30 cellular contexts compared by ENCODE assay signal in the genomic region with DNA sequence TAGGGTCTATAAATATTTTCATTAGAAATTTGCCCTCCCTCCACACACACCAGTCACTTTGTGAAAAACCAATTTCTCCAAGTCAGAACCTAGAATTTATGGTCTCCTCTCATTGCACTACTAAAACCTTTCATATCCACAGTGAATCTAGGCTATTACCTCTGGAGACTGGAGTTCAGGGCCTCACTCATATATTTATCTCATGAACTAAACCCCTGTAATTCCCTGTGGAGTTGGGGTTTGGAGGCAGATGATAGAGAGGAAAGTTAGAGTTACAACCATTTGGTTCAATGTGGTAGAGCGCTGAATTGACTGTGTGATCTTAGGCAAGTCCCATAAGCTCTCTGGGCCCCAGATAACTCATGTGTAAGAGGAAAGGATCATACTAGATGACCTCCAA. TPM values are rescaled to one million over a fixed set of nuclear protein-coding genes. Genes with fewer than 3 reads are reported as not detected.
A peak's percentile ranks its signal among the peaks of the same experiment; 100 is the strongest.
DNase-seq lines count a peak whose midpoint lies in the region; ATAC-seq, FAIRE-seq and TF ChIP-seq lines count a peak whose summit lies in the region.
"Had no signal": no experiment of that assay in that cellular context is flagged by ENCODE, and none has a peak within 500 bp of the region (broad histone marks: within the 10 kb centered on the region; RNA-seq: fewer than 3 reads in every experiment).

No MANE protein-coding gene starts in this region.

- H3K9me1 ChIP-seq in K562 (ENCODE audit: control insufficient read depth, insufficient read depth, low read length) = no peaks in the 10 kb centered on the region

- H3K4me3 ChIP-seq in K562 (no peak overlapping the region), urinary bladder (ENCODE audit: low read depth, low read length) (no peak overlapping the region)
- H3K4me3 ChIP-seq: ascending aorta, esophagus squamous epithelium, left lung, suprapubic skin had no signal

- TF ChIP-seq EP300 in K562 (IDR thresholded peaks at IDR 0.05; ENCODE audit: low read length) = no peak

- peaks cover 86% of the 10 kb centered on the region for H3K4me1 Mint-ChIP-seq in activated T-cell treated with anti-CD3 and anti-CD28 coated beads, Interleukin-2, amount 50 U/mL, for 24 hours (ENCODE audit: low read depth)
- H3K4me1 Mint-ChIP-seq in activated T-cell treated with anti-CD3 and anti-CD28 coated beads, Interleukin-2, amount 50 U/mL, for 72 hours (ENCODE audit: low read depth) = peaks cover 84% of the 10 kb centered on the region
- peaks cover 35 to 87% (median 82%) of the 10 kb centered on the region in 4 donors for H3K4me1 Mint-ChIP-seq in naive thymus-derived CD8-positive, alpha-beta T cell
- H3K4me1 Mint-ChIP-seq: H9 had no signal

- no peak for FAIRE-seq in K562 (lab: Jason Lieb, UNC)
- no peak for FAIRE-seq in GM12892 (lab: Jason Lieb, UNC)
- FAIRE-seq: A204.1, RCC 7860, urothelium cell line had no signal

- TF ChIP-seq POLR2A in K562 (conservative IDR thresholded peaks at IDR 0.05) (no peak), GM12892 (IDR thresholded peaks at IDR 0.05; ENCODE audit: low read depth, low read length) (no peak)

- no peak for TF ChIP-seq RAD21 in K562 (CRISPR knock-in tag; conservative IDR thresholded peaks at IDR 0.05 in 1 of 2, IDR thresholded peaks at IDR 0.05 in 1 of 2)

- H3K9ac ChIP-seq in K562 (ENCODE audit: insufficient read depth in 1 of 2, low read depth in 2 of 2, low read length in 2 of 2) = no peak overlapping the region

- H3K4me3 Mint-ChIP-seq in activated T-cell treated with anti-CD3 and anti-CD28 coated beads, Interleukin-2, amount 50 U/mL, for 24 hours = no peak overlapping the region
- no peak overlapping the region for H3K4me3 Mint-ChIP-seq in activated T-cell treated with anti-CD3 and anti-CD28 coated beads, Interleukin-2, amount 50 U/mL, for 72 hours
- peak overlapping the region in 1 of 10 donors; percentile 6 for H3K4me3 Mint-ChIP-seq in naive thymus-derived CD8-positive, alpha-beta T cell
- H3K4me3 Mint-ChIP-seq: activated B cell treated with CpG ODN at 0.5 μM for 24 hours; activated naive CD8-positive, alpha-beta T cell treated with anti-CD3 and anti-CD28 coated beads, Interleukin-2, amount 10 ng/mL, durations not matched to agents 7 days and 5 days; H9; natural killer cell treated with Interleukin-12 subunit alpha and Interleukin-12 subunit beta and Interleukin-15 and Interleukin-18, amount 100 ng/mL, for 72 hours; stimulated activated effector memory CD8-positive, alpha-beta T cell treated with anti-CD3 and anti-CD28 coated beads, Interleukin-12 subunit alpha, Interleukin-12 subunit beta, amount 100 ng/mL, for 72 hours had no signal

- peak overlapping the region; percentile 2; the same call in 1 of the 2 replicates for H3K4me2 ChIP-seq in K562 (ENCODE audit: insufficient read depth, low read length)

- H3K4me1 ChIP-seq in K562 (replicated peaks in 1 of 2; ENCODE audit: control insufficient read depth in 2 of 2, insufficient read depth in 2 of 2, low read length in 2 of 2) = peaks cover 3 to 21% of the 10 kb centered on the region in 2 experiments; a peak in 3 of 5 replicates
- peaks cover 1% of the 10 kb centered on the region for H3K4me1 ChIP-seq in urinary bladder (ENCODE audit: insufficient read depth)
- H3K4me1 ChIP-seq: ascending aorta, left lung, suprapubic skin had no signal

- TF ChIP-seq CTCF in K562 (IDR thresholded peaks at IDR 0.05 in 2 of 3, conservative IDR thresholded peaks at IDR 0.05 in 1 of 3; ENCODE audit: insufficient read depth in 2 of 3, low read depth in 1 of 3, low read length in 3 of 3) = no peak

- no peaks in the 10 kb centered on the region for H3K9me3 Mint-ChIP-seq in activated T-cell treated with anti-CD3 and anti-CD28 coated beads, Interleukin-2, amount 50 U/mL, for 24 hours
- no peaks in the 10 kb centered on the region for H3K9me3 Mint-ChIP-seq in activated T-cell treated with anti-CD3 and anti-CD28 coated beads, Interleukin-2, amount 50 U/mL, for 72 hours
- no peaks in the 10 kb centered on the region for H3K9me3 Mint-ChIP-seq in naive thymus-derived CD8-positive, alpha-beta T cell
- H3K9me3 Mint-ChIP-seq: activated B cell treated with CpG ODN at 0.5 μM for 24 hours; activated naive CD8-positive, alpha-beta T cell treated with anti-CD3 and anti-CD28 coated beads, Interleukin-2, amount 10 ng/mL, durations not matched to agents 7 days and 5 days; activated T-helper 2 cell treated with anti-CD3 and anti-CD28 coated beads, Interferon-gamma antibody, Interleukin-2, Interleukin-4, amounts not matched to agents 10 μg/mL and 5 μg/mL and 100 μg/mL, durations not matched to agents 14 hours and 24 hours and 36 hours; H9; natural killer cell treated with Interleukin-12 subunit alpha and Interleukin-12 subunit beta and Interleukin-15 and Interleukin-18, amount 100 ng/mL, for 72 hours; stimulated activated effector memory CD8-positive, alpha-beta T cell treated with anti-CD3 and anti-CD28 coated beads, Interleukin-12 subunit alpha, Interleukin-12 subunit beta, amount 100 ng/mL, for 72 hours had no signal

- DNase-seq in activated T-cell treated with anti-CD3 and anti-CD28 coated beads, Interleukin-2, amount 50 U/mL, for 24 hours = no peak
- no peak for DNase-seq in activated T-cell treated with anti-CD3 and anti-CD28 coated beads, Interleukin-2, amount 50 U/mL, for 72 hours
- DNase-seq in K562 (ENCODE audit: extremely low read depth in 1 of 4, low spot score in 3 of 4) (no peak), HuH-7 (ENCODE audit: low spot score) (no peak), GM12892 (ENCODE audit: insufficient read length) (no peak), NCI-H2081 treated with DMSO at 0.1 percent for 48 hours (lab: John Stamatoyannopoulos, UW) (no peak)
- DNase-seq in naive thymus-derived CD8-positive, alpha-beta T cell = no peak
- DNase-seq: activated B cell treated with CpG ODN at 0.5 μM for 24 hours; activated naive CD8-positive, alpha-beta T cell treated with anti-CD3 and anti-CD28 coated beads, Interleukin-2, amount 10 ng/mL, durations not matched to agents 7 days and 5 days; DMS79; esophagus squamous epithelium; foreskin melanocyte; GDM1; H9; hippocampal formation; left lung; NCI-H1048; NCI-H187; NCI-H2227 treated with DMSO at 0.1 percent for 48 hours; SIG-M5; stimulated activated CD4-positive, alpha-beta T cell treated with anti-CD3 and anti-CD28 coated beads, Interleukin-2, amount 100 ng/mL, for 48 hours had no signal

- in situ Hi-C loops in K562 (cut with MboI) = no loop called here

- WGBS in K562 (ENCODE audit: insufficient coverage, low coverage, missing lambda C conversion rate) = 78% methylated on average over 1 of the region's 1 CpG
- 95% methylated on average over 1 of the region's 1 CpG for WGBS in urinary bladder

- H3K27ac Mint-ChIP-seq in activated T-cell treated with anti-CD3 and anti-CD28 coated beads, Interleukin-2, amount 50 U/mL, for 24 hours = peak overlapping the region; percentile 9
- no peak overlapping the region for H3K27ac Mint-ChIP-seq in activated T-cell treated with anti-CD3 and anti-CD28 coated beads, Interleukin-2, amount 50 U/mL, for 72 hours
- peak overlapping the region in 8 of 10 donors; percentile 12 to 94 (median 44) for H3K27ac Mint-ChIP-seq in naive thymus-derived CD8-positive, alpha-beta T cell
- H3K27ac Mint-ChIP-seq: activated B cell treated with CpG ODN at 0.5 μM for 24 hours; activated naive CD8-positive, alpha-beta T cell treated with anti-CD3 and anti-CD28 coated beads, Interleukin-2, amount 10 ng/mL, durations not matched to agents 7 days and 5 days; H9; natural killer cell treated with Interleukin-12 subunit alpha and Interleukin-12 subunit beta and Interleukin-15 and Interleukin-18, amount 100 ng/mL, for 72 hours; stimulated activated effector memory CD8-positive, alpha-beta T cell treated with anti-CD3 and anti-CD28 coated beads, Interleukin-12 subunit alpha, Interleukin-12 subunit beta, amount 100 ng/mL, for 72 hours had no signal

- BruUV-seq in K562 (replicated peaks; lab: Mats Ljungman, UMichigan) = no TSS peak

- intact Hi-C loops in K562 (cut with micrococcal nuclease) = no loop called here

- H3K9me3 ChIP-seq in K562 (replicated peaks; ENCODE audit: control insufficient read depth, insufficient read depth, low read depth, low read length) = no peaks in the 10 kb centered on the region
- H3K9me3 ChIP-seq: ascending aorta, esophagus squamous epithelium, left lung, suprapubic skin had no signal

- H3K27me3 ChIP-seq in K562 (ENCODE audit: control insufficient read depth in 2 of 2, insufficient read depth in 2 of 2, low read length in 2 of 2) = no peaks in the 10 kb centered on the region
- H3K27me3 ChIP-seq: ascending aorta, esophagus squamous epithelium, left lung, suprapubic skin had no signal

- H3K27me3 Mint-ChIP-seq in activated T-cell treated with anti-CD3 and anti-CD28 coated beads, Interleukin-2, amount 50 U/mL, for 24 hours = no peaks in the 10 kb centered on the region
- H3K27me3 Mint-ChIP-seq in activated T-cell treated with anti-CD3 and anti-CD28 coated beads, Interleukin-2, amount 50 U/mL, for 72 hours (ENCODE audit: low read depth) = no peaks in the 10 kb centered on the region
- no peaks in the 10 kb centered on the region for H3K27me3 Mint-ChIP-seq in naive thymus-derived CD8-positive, alpha-beta T cell
- H3K27me3 Mint-ChIP-seq: activated B cell treated with CpG ODN at 0.5 μM for 24 hours; activated naive CD8-positive, alpha-beta T cell treated with anti-CD3 and anti-CD28 coated beads, Interleukin-2, amount 10 ng/mL, durations not matched to agents 7 days and 5 days; natural killer cell treated with Interleukin-12 subunit alpha and Interleukin-12 subunit beta and Interleukin-15 and Interleukin-18, amount 100 ng/mL, for 72 hours had no signal

- H3K36me3 ChIP-seq in K562 (ENCODE audit: control insufficient read depth, insufficient read depth, low read length) (no peaks in the 10 kb centered on the region), urinary bladder (ENCODE audit: insufficient read depth) (no peaks in the 10 kb centered on the region)
- H3K36me3 ChIP-seq: ascending aorta, esophagus squamous epithelium, left lung, suprapubic skin had no signal

- CTCF ChIA-PET in K562 (lab: Yijun Ruan, JAX; ENCODE audit: low intra/inter-chr PET ratio) = no interaction called here

- no peak for ATAC-seq in activated T-cell treated with anti-CD3 and anti-CD28 coated beads, Interleukin-2, amount 50 U/mL, for 72 hours (replicated peaks in 1 of 2)
- peak; percentile 52 for ATAC-seq in K562
- no peak for ATAC-seq in naive thymus-derived CD8-positive, alpha-beta T cell
- ATAC-seq: left lung; natural killer cell treated with Interleukin-12 subunit alpha and Interleukin-12 subunit beta and Interleukin-15 and Interleukin-18, amount 100 ng/mL, for 72 hours; stimulated activated effector memory CD8-positive, alpha-beta T cell treated with anti-CD3 and anti-CD28 coated beads, Interleukin-12 subunit alpha, Interleukin-12 subunit beta, amount 100 ng/mL, for 72 hours had no signal

- H3K36me3 Mint-ChIP-seq in activated T-cell treated with anti-CD3 and anti-CD28 coated beads, Interleukin-2, amount 50 U/mL, for 24 hours (ENCODE audit: low read depth) = peaks cover 17% of the 10 kb centered on the region
- peaks cover 0 to 4% of the 10 kb centered on the region in 2 donors for H3K36me3 Mint-ChIP-seq in activated T-cell treated with anti-CD3 and anti-CD28 coated beads, Interleukin-2, amount 50 U/mL, for 72 hours (ENCODE audit: insufficient read depth in 2 of 2)
- peaks cover 3 to 20% (median 9%) of the 10 kb centered on the region in 3 donors for H3K36me3 Mint-ChIP-seq in naive thymus-derived CD8-positive, alpha-beta T cell
- H3K36me3 Mint-ChIP-seq: natural killer cell treated with Interleukin-12 subunit alpha and Interleukin-12 subunit beta and Interleukin-15 and Interleukin-18, amount 100 ng/mL, for 72 hours; stimulated activated effector memory CD8-positive, alpha-beta T cell treated with anti-CD3 and anti-CD28 coated beads, Interleukin-12 subunit alpha, Interleukin-12 subunit beta, amount 100 ng/mL, for 72 hours had no signal

- peaks cover 16% of the 10 kb centered on the region; the same call in 2 of the 3 replicates for H3K79me2 ChIP-seq in K562 (ENCODE audit: control insufficient read depth, insufficient read depth, low read length)

- H4K20me1 ChIP-seq in K562 (replicated peaks; ENCODE audit: control insufficient read depth, insufficient read depth, low read length) = no peaks in the 10 kb centered on the region

- POLR2A ChIA-PET in K562 (lab: Yijun Ruan, JAX) = interaction anchor here (0.5 kb wide), 1 partner anchor 586 kb away, joined by 5 read pairs; no protein-coding TSS in a partner anchor
- POLR2A ChIA-PET in naive thymus-derived CD8-positive, alpha-beta T cell (lab: Charles Lee) = interaction anchor here (0.8 kb wide), 1 partner anchor 40 kb away, joined by 4 read pairs; no protein-coding TSS in a partner anchor

- H2AFZ ChIP-seq in K562 (ENCODE audit: low read depth, low read length) = no peak overlapping the region

- H3K27ac ChIP-seq in K562 (ENCODE audit: extremely low read depth, low read depth, low read length) (no peak overlapping the region), urinary bladder (ENCODE audit: low read depth) (peak overlapping the region; percentile 56)
- H3K27ac ChIP-seq: ascending aorta, left lung, suprapubic skin had no signal

RNA-seq across cellular contexts. Expression of a gene that starts 18.2 kb away (rescaled TPM):
- 10 to 100 TPM; 32.4 to 44.7 TPM for total RNA-seq in activated T-cell treated with anti-CD3 and anti-CD28 coated beads, Interleukin-2, amount 50 U/mL, for 72 hours
- total RNA-seq in K562 (2011; cell fraction: chromatin; rRNA removed; ENCODE audit: low replicate concordance) = 36.3 and 89.5 TPM in 2 replicates
- 14.0 and 19.1 TPM in 2 replicates for total RNA-seq in K562 (2011; cell fraction: nucleolus; rRNA removed)
- 31.7 and 73.3 TPM in 2 replicates for total RNA-seq in K562 (2011; cell fraction: nucleoplasm; rRNA removed)
- total RNA-seq in K562 (2014; rRNA removed) (8.3 and 9.3 TPM in 2 replicates), K562 (2014; rRNA removed; fragmentation: Illumina TruSeq; extraction: Trizol) (15.8 and 19.5 TPM in 2 replicates), K562 (2015; rRNA removed; fragmentation: Illumina TruSeq; extraction: Trizol) (11.3 and 11.7 TPM in 2 replicates), K562 (2021) (12.8 and 14.7 TPM in 2 replicates), urinary bladder (73.4 TPM)
- polyA plus RNA-seq in K562 (2011; rRNA removed) (8.2 and 13.2 TPM in 2 replicates), K562 (2014; fragmentation: Illumina TruSeq; extraction: Trizol) (6.3 and 7.1 TPM in 2 replicates), K562 (2014; fragmentation: Nextera tagmentation; extraction: Ambion mirVana) (1 to 10 TPM; 4.5 to 7.0 TPM), K562 (2014; rRNA removed) (4.4 and 5.8 TPM in 2 replicates), urinary bladder (7.8 TPM)
- 2.5 and 2.8 TPM in 2 replicates for polyA plus RNA-seq in K562 (2011; cell fraction: cytosol; rRNA removed)
- polyA plus RNA-seq in K562 (2011; cell fraction: nucleus; rRNA removed) = 20.7 and 21.3 TPM in 2 replicates
- 4.3 and 5.4 TPM in 2 replicates for polyA plus RNA-seq in K562 (2012)
- polyA minus RNA-seq in K562 (2011; rRNA and poly(A)+ RNA removed) = 51.7 and 57.9 TPM in 2 replicates
- polyA minus RNA-seq in K562 (2011; cell fraction: cytosol; rRNA and poly(A)+ RNA removed) = 7.0 and 8.7 TPM in 2 replicates
- 28.1 and 37.8 TPM in 2 replicates for polyA minus RNA-seq in K562 (2011; cell fraction: nucleus; rRNA and poly(A)+ RNA removed)
- 10 to 100 TPM; 70.9 to 73.6 TPM for total RNA-seq in naive thymus-derived CD8-positive, alpha-beta T cell
- 10 to 100 TPM; 31.1 to 50.0 (median 47.5) TPM for polyA plus RNA-seq in naive thymus-derived CD8-positive, alpha-beta T cell
- 11.5 TPM for polyA plus RNA-seq in GM12892 (2012; ENCODE audit: missing spikeins)
